ENCODE assay signal across 26 cellular contexts in the genomic region with DNA sequence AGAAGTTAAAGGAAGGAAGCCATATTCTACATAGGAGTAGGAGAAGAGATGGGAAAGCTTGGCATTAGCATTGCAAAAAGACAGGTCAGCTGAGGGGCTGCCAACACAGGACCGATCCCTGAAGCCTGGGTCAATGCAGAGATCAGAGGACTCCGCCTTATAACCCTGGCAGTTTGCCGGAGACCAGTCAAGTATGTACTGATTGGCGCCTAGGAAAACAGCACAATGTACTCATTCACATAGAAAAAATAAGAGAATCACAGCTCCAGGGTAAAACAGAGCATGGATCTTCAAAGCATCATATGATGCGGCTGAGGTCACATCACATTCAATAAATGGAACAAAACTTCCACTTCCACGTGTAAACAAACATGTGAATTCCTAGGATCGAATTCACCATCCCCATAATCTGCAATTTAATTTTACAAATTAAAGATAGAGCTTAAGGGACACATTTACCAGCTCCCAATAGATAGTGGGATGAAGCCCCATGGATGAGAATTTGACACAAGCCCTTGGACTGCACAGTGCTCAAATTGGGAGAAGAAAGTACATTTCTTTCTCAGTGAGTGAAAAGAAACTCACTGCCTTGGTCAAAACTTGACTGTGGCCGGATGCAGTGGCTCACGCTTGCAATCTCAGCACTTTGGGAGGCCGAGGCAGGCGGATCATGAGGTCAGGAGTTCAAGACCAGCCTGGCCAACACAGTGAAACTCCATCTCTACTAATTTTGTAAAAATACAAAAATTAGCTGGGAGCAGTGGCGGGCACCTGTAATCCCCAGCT.
"Had no signal": no experiment of that assay in that cellular context is flagged by ENCODE, and none has a peak within 500 bp of the region (broad histone marks: within the 10 kb centered on the region; RNA-seq: fewer than 3 reads in every experiment).

No MANE protein-coding gene starts in this region.

- H3K36me3 Mint-ChIP-seq: activated naive CD4-positive, alpha-beta T cell treated with anti-CD3 and anti-CD28 coated beads, Interleukin-2, amount 10 ng/mL, durations not matched to agents 7 days and 5 days; activated naive CD8-positive, alpha-beta T cell treated with anti-CD3 and anti-CD28 coated beads for 36 hours had no signal

- H3K36me3 ChIP-seq: Peyer's patch, SJCRH30, WERI-Rb-1 had no signal

- H3K4me3 Mint-ChIP-seq: activated CD4-positive, alpha-beta memory T cell treated with anti-CD3 and anti-CD28 coated beads, Interleukin-2, amount 10 ng/mL, durations not matched to agents 7 days and 5 days; activated CD4-positive, alpha-beta T cell treated with anti-CD3 and anti-CD28 coated beads for 36 hours; activated naive CD4-positive, alpha-beta T cell treated with anti-CD3 and anti-CD28 coated beads, Interleukin-2, amount 10 ng/mL, durations not matched to agents 7 days and 5 days; activated naive CD8-positive, alpha-beta T cell treated with anti-CD3 and anti-CD28 coated beads for 36 hours; activated T-cell treated with anti-CD3 and anti-CD28 coated beads, Interleukin-2, amount 50 U/mL, for 72 hours; T-helper 2 cell treated with Interferon-gamma antibody and Interleukin-4, amounts not matched to agents 5 μg/mL and 100 μg/mL, for 36 hours had no signal

- H3K27me3 ChIP-seq: Peyer's patch, SJCRH30 had no signal

- H3K4me1 ChIP-seq: Peyer's patch had no signal

- H3K4me3 ChIP-seq: Peyer's patch, SJCRH30 had no signal

- H3K27ac Mint-ChIP-seq: activated CD4-positive, alpha-beta memory T cell treated with anti-CD3 and anti-CD28 coated beads, Interleukin-2, amount 10 ng/mL, durations not matched to agents 7 days and 5 days; activated CD4-positive, alpha-beta T cell treated with anti-CD3 and anti-CD28 coated beads for 36 hours; activated naive CD4-positive, alpha-beta T cell treated with anti-CD3 and anti-CD28 coated beads, Interleukin-2, amount 10 ng/mL, durations not matched to agents 7 days and 5 days; activated naive CD8-positive, alpha-beta T cell treated with anti-CD3 and anti-CD28 coated beads for 36 hours; activated T-cell treated with anti-CD3 and anti-CD28 coated beads, Interleukin-2, amount 50 U/mL, for 72 hours; activated T-helper 2 cell treated with anti-CD3 and anti-CD28 coated beads, Interferon-gamma antibody, Interleukin-2, Interleukin-4, amounts not matched to agents 10 μg/mL and 5 μg/mL and 100 μg/mL, durations not matched to agents 14 hours and 24 hours and 36 hours; T-helper 2 cell treated with Interferon-gamma antibody and Interleukin-4, amounts not matched to agents 5 μg/mL and 100 μg/mL, for 36 hours had no signal

- ATAC-seq: activated CD4-positive, alpha-beta T cell treated with anti-CD3 and anti-CD28 coated beads for 36 hours; activated T-cell treated with anti-CD3 and anti-CD28 coated beads, Interleukin-2, amount 50 U/mL, for 72 hours; SK-N-SH treated with all-trans-retinoic acid at 6 μM for 48 hours had no signal

- H3K4me1 Mint-ChIP-seq: activated CD4-positive, alpha-beta memory T cell treated with anti-CD3 and anti-CD28 coated beads, Interleukin-2, amount 10 ng/mL, durations not matched to agents 7 days and 5 days; activated CD4-positive, alpha-beta T cell treated with anti-CD3 and anti-CD28 coated beads for 36 hours; activated naive CD4-positive, alpha-beta T cell treated with anti-CD3 and anti-CD28 coated beads, Interleukin-2, amount 10 ng/mL, durations not matched to agents 7 days and 5 days; activated naive CD8-positive, alpha-beta T cell treated with anti-CD3 and anti-CD28 coated beads for 36 hours had no signal

- H3K27me3 Mint-ChIP-seq: activated CD4-positive, alpha-beta memory T cell treated with anti-CD3 and anti-CD28 coated beads, Interleukin-2, amount 10 ng/mL, durations not matched to agents 7 days and 5 days; activated CD4-positive, alpha-beta T cell treated with anti-CD3 and anti-CD28 coated beads for 36 hours; activated naive CD4-positive, alpha-beta T cell treated with anti-CD3 and anti-CD28 coated beads, Interleukin-2, amount 10 ng/mL, durations not matched to agents 7 days and 5 days; activated naive CD8-positive, alpha-beta T cell treated with anti-CD3 and anti-CD28 coated beads for 36 hours had no signal

- DNase-seq: activated CD4-positive, alpha-beta memory T cell treated with anti-CD3 and anti-CD28 coated beads, Interleukin-2, amount 10 ng/mL, durations not matched to agents 7 days and 5 days; activated CD4-positive, alpha-beta T cell treated with anti-CD3 and anti-CD28 coated beads for 36 hours; activated CD4-positive, alpha-beta T cell treated with anti-CD3 and anti-CD28 coated beads, Interleukin-2, amount 50 U/mL, for 1 hour; activated gamma-delta T cell treated with Interleukin-2 at 50 U/mL for 16 hours; activated naive CD4-positive, alpha-beta T cell treated with anti-CD3 and anti-CD28 coated beads, Interleukin-2, amount 10 ng/mL, durations not matched to agents 7 days and 5 days; activated naive CD8-positive, alpha-beta T cell treated with anti-CD3 and anti-CD28 coated beads for 36 hours; activated T-cell treated with anti-CD3 and anti-CD28 coated beads for 4 hours; activated T-cell treated with anti-CD3 and anti-CD28 coated beads, Interleukin-2, amount 50 U/mL, for 72 hours; NCI-H1105 treated with DMSO at 0.1 percent for 48 hours; NCI-H1436 treated with DMSO at 0.1 percent for 48 hours; NCI-H187; NCI-H2081; NCI-H2227 treated with DMSO at 0.1 percent for 48 hours; NCI-H446 treated with DMSO at 0.1 percent for 48 hours; NCI-H524 treated with DMSO at 0.1 percent for 48 hours; NCI-H82; NK-92 treated with Interleukin-12 subunit alpha and Interleukin-12 subunit beta, amount 100 ng/mL, for 24 hours; Peyer's patch; Right ventricle myocardium superior; SJCRH30; SW 1271; WERI-Rb-1 had no signal

- H3K27ac ChIP-seq: Peyer's patch, RWPE1, SJCRH30, WERI-Rb-1 had no signal
